ENCODE assay signal across 2 cellular contexts in genomic region chr6:105181981-105182515, GRCh38.
TF ChIP-seq lines count a peak whose summit lies in the region.

No MANE protein-coding gene starts in this region.

TF ChIP-seq in HEK293T, 16 proteins besides CTCF, POLR2A, EP300 and RAD21:
- TF ChIP-seq FOXM1 (IDR thresholded peaks at IDR 0.05; ENCODE audit: borderline replicate concordance) (no peak), PKNOX1 (IDR thresholded peaks at IDR 0.05) (peak; percentile 85)

TF ChIP-seq in K562, 482 proteins besides CTCF, POLR2A, EP300 and RAD21:
- TF ChIP-seq PKNOX1 (IDR thresholded peaks at IDR 0.05) (peak; percentile 61), GABPA (tag; conservative IDR thresholded peaks at IDR 0.05; ENCODE audit: low read depth) (0 out of 2 replicates have a peak, but pooled peaks have one; percentile 19), ZNF197 (CRISPR knock-in tag; IDR thresholded peaks at IDR 0.05; ENCODE audit: low read depth) (no peak), PBX2 (CRISPR knock-in tag; IDR thresholded peaks at IDR 0.05; ENCODE audit: low read depth) (no peak), PBX2 (tag; conservative IDR thresholded peaks at IDR 0.05; ENCODE audit: low read depth) (peak; percentile 31; the same call in 1 of the 2 replicates), MEIS2 (IDR thresholded peaks at IDR 0.05; ENCODE audit: partially characterized antibody) (peak; percentile 47), MLX (CRISPR knock-in tag; conservative IDR thresholded peaks at IDR 0.05) (no peak), POLR3A (IDR thresholded peaks at IDR 0.05; ENCODE audit: borderline replicate concordance, extremely low read depth, insufficient read depth, insufficient read length) (no peak)
